Comparison of ENCODE assay signal across 8 cellular contexts in the genomic region with DNA sequence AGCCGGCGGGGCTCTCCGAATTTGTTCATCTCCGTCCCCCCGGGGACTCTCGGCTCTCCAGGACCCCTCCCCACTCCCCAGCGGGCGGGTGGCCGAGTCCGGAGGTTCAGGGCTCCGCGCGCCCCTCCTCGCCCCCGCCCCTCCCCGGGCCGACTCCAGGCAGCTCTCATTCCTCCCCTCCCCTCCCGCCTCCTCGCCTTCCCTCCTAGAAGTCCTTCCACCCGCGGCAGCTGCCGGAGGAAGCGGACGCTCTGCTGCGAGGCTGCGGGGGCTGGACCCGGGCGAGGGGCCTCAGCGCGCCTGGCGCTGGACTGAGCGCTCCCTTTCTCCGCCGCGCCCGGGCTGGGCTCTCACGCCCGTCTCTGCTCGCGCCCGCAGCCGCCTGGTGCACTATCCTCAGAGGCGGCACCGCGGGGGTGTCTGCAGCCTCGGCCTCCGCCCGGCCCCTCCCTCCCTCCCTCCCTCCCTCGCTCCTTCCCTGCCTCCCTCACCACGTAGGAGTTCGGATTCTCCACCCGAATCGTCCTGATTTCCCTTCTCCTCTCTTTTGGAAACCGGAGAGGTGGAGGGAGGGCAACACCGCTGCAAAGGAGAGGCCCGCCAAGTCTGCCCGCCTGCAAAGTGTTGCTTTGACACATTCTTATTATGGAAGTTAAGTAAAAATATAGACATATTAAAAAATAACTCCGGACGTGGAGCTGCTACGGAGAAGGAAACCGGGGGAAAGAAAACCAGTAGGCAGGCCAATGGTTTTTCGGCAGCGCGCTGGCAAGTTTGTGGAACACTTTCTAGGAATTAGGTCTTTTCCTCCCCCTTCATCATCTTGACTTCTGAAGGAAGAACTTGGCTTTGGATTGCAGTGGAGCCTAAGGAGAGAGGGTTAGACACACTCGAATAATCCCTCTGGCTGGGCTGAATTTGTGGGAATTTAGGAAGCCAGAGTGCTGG. TPM values are rescaled to one million over a fixed set of nuclear protein-coding genes. Genes with fewer than 3 reads are reported as not detected.
DNase-seq lines count a peak whose midpoint lies in the region; ATAC-seq and TF ChIP-seq lines count a peak whose summit lies in the region.

A gene with protein sequence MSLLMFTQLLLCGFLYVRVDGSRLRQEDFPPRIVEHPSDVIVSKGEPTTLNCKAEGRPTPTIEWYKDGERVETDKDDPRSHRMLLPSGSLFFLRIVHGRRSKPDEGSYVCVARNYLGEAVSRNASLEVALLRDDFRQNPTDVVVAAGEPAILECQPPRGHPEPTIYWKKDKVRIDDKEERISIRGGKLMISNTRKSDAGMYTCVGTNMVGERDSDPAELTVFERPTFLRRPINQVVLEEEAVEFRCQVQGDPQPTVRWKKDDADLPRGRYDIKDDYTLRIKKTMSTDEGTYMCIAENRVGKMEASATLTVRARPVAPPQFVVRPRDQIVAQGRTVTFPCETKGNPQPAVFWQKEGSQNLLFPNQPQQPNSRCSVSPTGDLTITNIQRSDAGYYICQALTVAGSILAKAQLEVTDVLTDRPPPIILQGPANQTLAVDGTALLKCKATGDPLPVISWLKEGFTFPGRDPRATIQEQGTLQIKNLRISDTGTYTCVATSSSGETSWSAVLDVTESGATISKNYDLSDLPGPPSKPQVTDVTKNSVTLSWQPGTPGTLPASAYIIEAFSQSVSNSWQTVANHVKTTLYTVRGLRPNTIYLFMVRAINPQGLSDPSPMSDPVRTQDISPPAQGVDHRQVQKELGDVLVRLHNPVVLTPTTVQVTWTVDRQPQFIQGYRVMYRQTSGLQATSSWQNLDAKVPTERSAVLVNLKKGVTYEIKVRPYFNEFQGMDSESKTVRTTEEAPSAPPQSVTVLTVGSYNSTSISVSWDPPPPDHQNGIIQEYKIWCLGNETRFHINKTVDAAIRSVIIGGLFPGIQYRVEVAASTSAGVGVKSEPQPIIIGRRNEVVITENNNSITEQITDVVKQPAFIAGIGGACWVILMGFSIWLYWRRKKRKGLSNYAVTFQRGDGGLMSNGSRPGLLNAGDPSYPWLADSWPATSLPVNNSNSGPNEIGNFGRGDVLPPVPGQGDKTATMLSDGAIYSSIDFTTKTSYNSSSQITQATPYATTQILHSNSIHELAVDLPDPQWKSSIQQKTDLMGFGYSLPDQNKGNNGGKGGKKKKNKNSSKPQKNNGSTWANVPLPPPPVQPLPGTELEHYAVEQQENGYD (N-terminal part only) (plus strand): TSS at position 494 of the 948 bp plus-strand sequence. CDS start 687 bp downstream, outside the sequence.

- WGBS in thyroid gland, 2 donors: 2 to 3% methylated on average over 31 to 36 of the region's 65 CpGs

- no peaks in the 10 kb centered on the region for H3K36me3 Mint-ChIP-seq in stimulated activated effector memory CD8-positive, alpha-beta T cell treated with anti-CD3 and anti-CD28 coated beads, Interleukin-12 subunit alpha, Interleukin-12 subunit beta, amount 100 ng/mL, for 72 hours

- H3K4me1 Mint-ChIP-seq in stimulated activated effector memory CD8-positive, alpha-beta T cell treated with anti-CD3 and anti-CD28 coated beads, Interleukin-12 subunit alpha, Interleukin-12 subunit beta, amount 100 ng/mL, for 72 hours: no peaks in the 10 kb centered on the region

- H3K36me3 ChIP-seq in thyroid gland: no peaks in the 10 kb centered on the region

- H3K27me3 ChIP-seq in thyroid gland: peaks cover 21% of the 10 kb centered on the region

- DNase-seq in COLO668 (lab: John Stamatoyannopoulos, UW; ENCODE audit: unreplicated experiment): peak; percentile 66
- peak; percentile 26 for DNase-seq in NCI-H1694 (lab: John Stamatoyannopoulos, UW)
- DNase-seq in cardiac fibroblast (ENCODE audit: low read depth in 2 of 2): peak; percentile 4 to 5
- peak; percentile 96 for DNase-seq in left kidney (ENCODE audit: low read depth, low spot score)
- DNase-seq in thyroid gland: peak; percentile 6 to 12
- DNase-seq in stimulated activated effector memory CD8-positive, alpha-beta T cell treated with anti-CD3 and anti-CD28 coated beads, Interleukin-12 subunit alpha, Interleukin-12 subunit beta, amount 100 ng/mL, for 72 hours (ENCODE audit: low spot score in 2 of 2): no peak

- H3K9me3 Mint-ChIP-seq in stimulated activated effector memory CD8-positive, alpha-beta T cell treated with anti-CD3 and anti-CD28 coated beads, Interleukin-12 subunit alpha, Interleukin-12 subunit beta, amount 100 ng/mL, for 72 hours: peaks cover 18% of the 10 kb centered on the region

- ATAC-seq in GM21529 (IDR thresholded peaks at IDR 0.05; ENCODE audit: unreplicated experiment) (no peak), GM21367 (IDR thresholded peaks at IDR 0.05; ENCODE audit: unreplicated experiment) (no peak)
- ATAC-seq in stimulated activated effector memory CD8-positive, alpha-beta T cell treated with anti-CD3 and anti-CD28 coated beads, Interleukin-12 subunit alpha, Interleukin-12 subunit beta, amount 100 ng/mL, for 72 hours: no peak

- TF ChIP-seq POLR2A in thyroid gland (IDR thresholded peaks at IDR 0.05): no peak

- no peak within 1 kb of the TSS for H3K27ac ChIP-seq in thyroid gland

- H3K4me3 ChIP-seq in cardiac fibroblast (replicated peaks in 1 of 2; ENCODE audit: low read depth in 2 of 2, low read length in 2 of 2) (peak within 1 kb of the TSS; percentile 29 to 38), thyroid gland (replicated peaks in 1 of 3) (peak within 1 kb of the TSS in 1 of 3 donors; percentile 13)

- no peak within 1 kb of the TSS for H3K27ac Mint-ChIP-seq in stimulated activated effector memory CD8-positive, alpha-beta T cell treated with anti-CD3 and anti-CD28 coated beads, Interleukin-12 subunit alpha, Interleukin-12 subunit beta, amount 100 ng/mL, for 72 hours

- H3K9me3 ChIP-seq in thyroid gland: no peaks in the 10 kb centered on the region

- intact Hi-C loops in thyroid gland (cut with DNase I): loop anchor here (5.0 kb wide), 1 partner anchor 217 kb away; no protein-coding TSS in a partner anchor

- H3K4me1 ChIP-seq in thyroid gland: peaks cover 12 to 15% of the 10 kb centered on the region in 2 donors

- no peak within 1 kb of the TSS for H3K4me3 Mint-ChIP-seq in stimulated activated effector memory CD8-positive, alpha-beta T cell treated with anti-CD3 and anti-CD28 coated beads, Interleukin-12 subunit alpha, Interleukin-12 subunit beta, amount 100 ng/mL, for 72 hours

- TF ChIP-seq CTCF in cardiac fibroblast (IDR thresholded peaks at IDR 0.05; ENCODE audit: low read depth, low read length): no peak
- no peak for TF ChIP-seq CTCF in thyroid gland (IDR thresholded peaks at IDR 0.05)

RNA-seq across cellular contexts. Expression of the gene that starts here (rescaled TPM):
- total RNA-seq in thyroid gland: 1 to 10 TPM in 1 of 4 donors, under 1 TPM in 1, not detected in 2; 0.56 to 1.5 TPM

Comparison
In these comparisons a context has a peak if more than half of its experiments do, and no peak if none do; other contexts are left out.
1. DNase-seq: peak in COLO668 (single experiment), NCI-H1694 (single experiment), cardiac fibroblast (2 of 2), left kidney (single experiment) and thyroid gland (2 of 2); none in stimulated activated effector memory CD8-positive, alpha-beta T cell treated with anti-CD3 and anti-CD28 coated beads, Interleukin-12 subunit alpha, Interleukin-12 subunit beta, amount 100 ng/mL, for 72 hours (0 of 2).